8 cellular contexts compared by ENCODE assay signal in the genomic region with DNA sequence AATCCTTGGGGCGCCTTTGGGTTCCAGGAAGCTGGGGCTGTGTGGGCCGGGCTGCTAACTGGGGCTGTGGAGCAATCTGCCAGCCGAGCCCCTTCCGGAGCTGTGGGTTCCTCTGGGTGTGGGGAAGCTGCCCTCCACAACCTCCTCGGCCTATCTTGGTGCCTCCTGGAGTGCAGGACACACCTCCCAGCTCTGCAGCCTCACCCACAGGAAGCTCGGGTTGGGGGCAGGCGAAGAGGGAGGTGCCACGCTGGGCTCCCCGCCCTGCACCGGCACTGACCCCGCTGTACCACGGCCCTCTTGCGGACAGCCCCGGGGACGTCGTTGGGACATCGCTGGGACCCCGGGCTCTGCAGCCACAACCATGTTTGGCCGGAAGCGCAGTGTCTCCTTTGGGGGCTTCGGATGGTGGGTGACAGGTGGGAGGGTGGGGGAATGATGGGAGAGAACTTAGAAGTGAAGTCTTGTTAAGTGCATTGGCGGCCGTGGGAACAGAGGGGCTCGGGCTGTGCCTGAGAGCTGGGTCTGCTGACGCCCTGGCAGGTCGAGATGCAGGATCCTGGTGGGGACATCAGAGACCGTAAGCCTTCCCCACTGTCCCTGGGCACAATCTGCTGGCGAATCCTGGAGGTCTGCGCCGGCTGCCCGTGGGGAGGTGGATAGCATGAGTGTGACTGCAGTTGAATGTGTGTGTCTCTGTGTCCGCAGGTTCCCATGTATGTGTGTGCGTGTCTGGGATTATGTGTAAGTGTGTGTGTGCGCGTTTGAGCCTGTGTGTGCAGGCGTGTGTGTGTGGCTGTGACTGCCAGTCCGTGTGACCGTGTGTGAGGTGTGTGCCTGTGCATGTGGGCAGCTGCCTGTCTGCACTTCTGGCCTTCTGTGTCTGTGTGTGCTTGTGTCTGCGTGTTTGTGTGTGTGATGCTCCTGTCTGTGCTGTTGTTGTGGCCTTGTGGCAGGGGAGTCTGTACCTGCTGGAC. TPM values are rescaled to one million over a fixed set of nuclear protein-coding genes. Genes with fewer than 3 reads are reported as not detected.
DNase-seq lines count a peak whose midpoint lies in the region; ATAC-seq, FAIRE-seq and TF ChIP-seq lines count a peak whose summit lies in the region.

A gene (plus strand): TSS at position 275 of the 977 bp plus-strand sequence. CDS start 90 bp downstream, at position 365.

- peak within 1 kb of the TSS; percentile 60; the same call in 1 of the 2 replicates for H3K27ac Mint-ChIP-seq in WTC11
- no peak within 1 kb of the TSS for H3K27ac Mint-ChIP-seq in type B pancreatic cell

- peaks cover 12% of the 10 kb centered on the region for H3K36me3 ChIP-seq in neutrophil

- no peaks in the 10 kb centered on the region for H3K27me3 ChIP-seq in neutrophil

- TF ChIP-seq POLR2A in GM12891 (IDR thresholded peaks at IDR 0.05; ENCODE audit: low read depth, low read length) = no peak

- TF ChIP-seq CTCF in WTC11 (IDR thresholded peaks at IDR 0.05) = no peak
- TF ChIP-seq CTCF in neutrophil (IDR thresholded peaks at IDR 0.05) = peak; percentile 90
- no peak for TF ChIP-seq CTCF in type B pancreatic cell (conservative IDR thresholded peaks at IDR 0.05)

- H3K9me3 Mint-ChIP-seq in WTC11 (no peaks in the 10 kb centered on the region), type B pancreatic cell (no peaks in the 10 kb centered on the region)

- no peaks in the 10 kb centered on the region for H3K9me3 ChIP-seq in neutrophil

- no peaks in the 10 kb centered on the region for H3K27me3 Mint-ChIP-seq in WTC11 (ENCODE audit: low read depth)
- H3K27me3 Mint-ChIP-seq in type B pancreatic cell = peaks cover 17% of the 10 kb centered on the region

- H3K36me3 Mint-ChIP-seq in WTC11 (no peaks in the 10 kb centered on the region), type B pancreatic cell (no peaks in the 10 kb centered on the region)

- H3K4me3 Mint-ChIP-seq in WTC11 = no peak within 1 kb of the TSS
- H3K4me3 Mint-ChIP-seq in type B pancreatic cell = no peak within 1 kb of the TSS

- peak within 1 kb of the TSS; percentile 39 for H3K27ac ChIP-seq in cingulate gyrus (ENCODE audit: low read depth, low read length)
- peak within 1 kb of the TSS; percentile 99 for H3K27ac ChIP-seq in neutrophil

- ATAC-seq in WTC11 = no peak
- no peak for ATAC-seq in HG03378 (IDR thresholded peaks at IDR 0.05; ENCODE audit: unreplicated experiment)
- no peak for ATAC-seq in GM18511 (IDR thresholded peaks at IDR 0.05; ENCODE audit: unreplicated experiment)

- H3K4me3 ChIP-seq in neutrophil (ENCODE audit: low read depth in 1 of 2, low read length in 1 of 2) = peak within 1 kb of the TSS; percentile 85 to 91

- FAIRE-seq in GM12891 (lab: Jason Lieb, UNC) = peak; percentile 85
- no peak for FAIRE-seq in GM19239 (lab: Jason Lieb, UNC)

- peaks cover 17% of the 10 kb centered on the region for H3K4me1 Mint-ChIP-seq in WTC11
- peaks cover 3% of the 10 kb centered on the region for H3K4me1 Mint-ChIP-seq in type B pancreatic cell (ENCODE audit: unreplicated experiment)

- CTCF ChIA-PET in WTC11 (lab: Charles Lee) = interaction anchor here (0.9 to 4.0 kb wide), 3 partner anchors 10 to 380 kb away, joined by 3 to 20 read pairs (median 3); no protein-coding TSS in a partner anchor

- H3K4me1 ChIP-seq in neutrophil (ENCODE audit: control insufficient read depth in 1 of 2, insufficient read depth in 1 of 2, low read depth in 1 of 2, low read length in 1 of 2) = peaks cover 69 to 77% of the 10 kb centered on the region in 2 experiments

- no peak for DNase-seq in GM12891 (ENCODE audit: insufficient read length, low spot score)
- no peak for DNase-seq in WTC11 (ENCODE audit: low spot score)
- no peak for DNase-seq in type B pancreatic cell (ENCODE audit: extremely low spot score, unreplicated experiment)
- DNase-seq in GM19239 (ENCODE audit: insufficient read length, low spot score) = no peak

- POLR2A ChIA-PET in WTC11 (lab: Charles Lee) = no interaction called here

TF ChIP-seq in GM12891, 5 proteins besides CTCF, POLR2A, EP300 and RAD21:
- TF ChIP-seq TAF1 (IDR thresholded peaks at IDR 0.05; ENCODE audit: low read depth, low read length) = no peak
- no peak for TF ChIP-seq SPI1 (IDR thresholded peaks at IDR 0.05; ENCODE audit: low read depth, low read length)
- TF ChIP-seq PAX5 (IDR thresholded peaks at IDR 0.05; ENCODE audit: insufficient read depth, low read length, severe bottlenecking) = no peak
- no peak for TF ChIP-seq POU2F2 (IDR thresholded peaks at IDR 0.05; ENCODE audit: low read depth, low read length)
- no peak for TF ChIP-seq POLR2AphosphoS5 (IDR thresholded peaks at IDR 0.05; ENCODE audit: low read depth, low read length)

TF ChIP-seq in WTC11, 78 proteins besides CTCF, POLR2A, EP300 and RAD21:
- TF ChIP-seq NFATC4 (CRISPR knock-in tag; IDR thresholded peaks at IDR 0.05) (no peak), ESRRA (CRISPR knock-in tag; IDR thresholded peaks at IDR 0.05; ENCODE audit: borderline replicate concordance) (no peak), FOXK1 (CRISPR knock-in tag; IDR thresholded peaks at IDR 0.05) (no peak), NFE2L1 (CRISPR knock-in tag; IDR thresholded peaks at IDR 0.05) (no peak), OVOL2 (CRISPR knock-in tag; IDR thresholded peaks at IDR 0.05; ENCODE audit: borderline replicate concordance) (no peak)
- TF ChIP-seq, protein P1, sequence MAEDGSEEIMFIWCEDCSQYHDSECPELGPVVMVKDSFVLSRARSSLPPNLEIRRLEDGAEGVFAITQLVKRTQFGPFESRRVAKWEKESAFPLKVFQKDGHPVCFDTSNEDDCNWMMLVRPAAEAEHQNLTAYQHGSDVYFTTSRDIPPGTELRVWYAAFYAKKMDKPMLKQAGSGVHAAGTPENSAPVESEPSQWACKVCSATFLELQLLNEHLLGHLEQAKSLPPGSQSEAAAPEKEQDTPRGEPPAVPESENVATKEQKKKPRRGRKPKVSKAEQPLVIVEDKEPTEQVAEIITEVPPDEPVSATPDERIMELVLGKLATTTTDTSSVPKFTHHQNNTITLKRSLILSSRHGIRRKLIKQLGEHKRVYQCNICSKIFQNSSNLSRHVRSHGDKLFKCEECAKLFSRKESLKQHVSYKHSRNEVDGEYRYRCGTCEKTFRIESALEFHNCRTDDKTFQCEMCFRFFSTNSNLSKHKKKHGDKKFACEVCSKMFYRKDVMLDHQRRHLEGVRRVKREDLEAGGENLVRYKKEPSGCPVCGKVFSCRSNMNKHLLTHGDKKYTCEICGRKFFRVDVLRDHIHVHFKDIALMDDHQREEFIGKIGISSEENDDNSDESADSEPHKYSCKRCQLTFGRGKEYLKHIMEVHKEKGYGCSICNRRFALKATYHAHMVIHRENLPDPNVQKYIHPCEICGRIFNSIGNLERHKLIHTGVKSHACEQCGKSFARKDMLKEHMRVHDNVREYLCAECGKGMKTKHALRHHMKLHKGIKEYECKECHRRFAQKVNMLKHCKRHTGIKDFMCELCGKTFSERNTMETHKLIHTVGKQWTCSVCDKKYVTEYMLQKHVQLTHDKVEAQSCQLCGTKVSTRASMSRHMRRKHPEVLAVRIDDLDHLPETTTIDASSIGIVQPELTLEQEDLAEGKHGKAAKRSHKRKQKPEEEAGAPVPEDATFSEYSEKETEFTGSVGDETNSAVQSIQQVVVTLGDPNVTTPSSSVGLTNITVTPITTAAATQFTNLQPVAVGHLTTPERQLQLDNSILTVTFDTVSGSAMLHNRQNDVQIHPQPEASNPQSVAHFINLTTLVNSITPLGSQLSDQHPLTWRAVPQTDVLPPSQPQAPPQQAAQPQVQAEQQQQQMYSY (CRISPR knock-in tag; IDR thresholded peaks at IDR 0.05) = no peak
- TF ChIP-seq, protein P2, sequence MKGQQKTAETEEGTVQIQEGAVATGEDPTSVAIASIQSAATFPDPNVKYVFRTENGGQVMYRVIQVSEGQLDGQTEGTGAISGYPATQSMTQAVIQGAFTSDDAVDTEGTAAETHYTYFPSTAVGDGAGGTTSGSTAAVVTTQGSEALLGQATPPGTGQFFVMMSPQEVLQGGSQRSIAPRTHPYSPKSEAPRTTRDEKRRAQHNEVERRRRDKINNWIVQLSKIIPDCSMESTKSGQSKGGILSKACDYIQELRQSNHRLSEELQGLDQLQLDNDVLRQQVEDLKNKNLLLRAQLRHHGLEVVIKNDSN (CRISPR knock-in tag; IDR thresholded peaks at IDR 0.05) = no peak

RNA-seq across cellular contexts. Expression of the gene that starts here (rescaled TPM):
- 0.69 TPM for polyA plus RNA-seq in GM12891 (2012; ENCODE audit: low read depth, missing spikeins)
- total RNA-seq in WTC11 (2021) = 64.5 to 72.8 TPM (median 65.4 TPM) in 3 replicates
- 49.7 and 74.2 TPM in 2 replicates for total RNA-seq in type B pancreatic cell (ENCODE audit: low replicate concordance)
